ENCODE assay signal across 1 cellular context in genomic region chr1:59664167-59664566, GRCh38.
TF ChIP-seq lines count a peak whose summit lies in the region.

No MANE protein-coding gene starts in this region.

TF ChIP-seq in HepG2, 621 proteins besides CTCF, POLR2A, EP300 and RAD21 (continued from another document):
- TF ChIP-seq, protein P1, sequence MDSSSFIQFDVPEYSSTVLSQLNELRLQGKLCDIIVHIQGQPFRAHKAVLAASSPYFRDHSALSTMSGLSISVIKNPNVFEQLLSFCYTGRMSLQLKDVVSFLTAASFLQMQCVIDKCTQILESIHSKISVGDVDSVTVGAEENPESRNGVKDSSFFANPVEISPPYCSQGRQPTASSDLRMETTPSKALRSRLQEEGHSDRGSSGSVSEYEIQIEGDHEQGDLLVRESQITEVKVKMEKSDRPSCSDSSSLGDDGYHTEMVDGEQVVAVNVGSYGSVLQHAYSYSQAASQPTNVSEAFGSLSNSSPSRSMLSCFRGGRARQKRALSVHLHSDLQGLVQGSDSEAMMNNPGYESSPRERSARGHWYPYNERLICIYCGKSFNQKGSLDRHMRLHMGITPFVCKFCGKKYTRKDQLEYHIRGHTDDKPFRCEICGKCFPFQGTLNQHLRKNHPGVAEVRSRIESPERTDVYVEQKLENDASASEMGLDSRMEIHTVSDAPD (CRISPR knock-in tag; IDR thresholded peaks at IDR 0.05): no peak
- TF ChIP-seq SKI (IDR thresholded peaks at IDR 0.05; ENCODE audit: partially characterized antibody): no peak
- no peak for TF ChIP-seq MTF1 (CRISPR knock-in tag; IDR thresholded peaks at IDR 0.05)
- TF ChIP-seq ZNF207 (IDR thresholded peaks at IDR 0.05; ENCODE audit: borderline replicate concordance): no peak
- no peak for TF ChIP-seq KLF12 (CRISPR knock-in tag; IDR thresholded peaks at IDR 0.05; ENCODE audit: borderline replicate concordance)
TF ChIP-seq in HepG2: peak in this region for 0.
